9 cellular contexts compared by ENCODE assay signal in the genomic region with DNA sequence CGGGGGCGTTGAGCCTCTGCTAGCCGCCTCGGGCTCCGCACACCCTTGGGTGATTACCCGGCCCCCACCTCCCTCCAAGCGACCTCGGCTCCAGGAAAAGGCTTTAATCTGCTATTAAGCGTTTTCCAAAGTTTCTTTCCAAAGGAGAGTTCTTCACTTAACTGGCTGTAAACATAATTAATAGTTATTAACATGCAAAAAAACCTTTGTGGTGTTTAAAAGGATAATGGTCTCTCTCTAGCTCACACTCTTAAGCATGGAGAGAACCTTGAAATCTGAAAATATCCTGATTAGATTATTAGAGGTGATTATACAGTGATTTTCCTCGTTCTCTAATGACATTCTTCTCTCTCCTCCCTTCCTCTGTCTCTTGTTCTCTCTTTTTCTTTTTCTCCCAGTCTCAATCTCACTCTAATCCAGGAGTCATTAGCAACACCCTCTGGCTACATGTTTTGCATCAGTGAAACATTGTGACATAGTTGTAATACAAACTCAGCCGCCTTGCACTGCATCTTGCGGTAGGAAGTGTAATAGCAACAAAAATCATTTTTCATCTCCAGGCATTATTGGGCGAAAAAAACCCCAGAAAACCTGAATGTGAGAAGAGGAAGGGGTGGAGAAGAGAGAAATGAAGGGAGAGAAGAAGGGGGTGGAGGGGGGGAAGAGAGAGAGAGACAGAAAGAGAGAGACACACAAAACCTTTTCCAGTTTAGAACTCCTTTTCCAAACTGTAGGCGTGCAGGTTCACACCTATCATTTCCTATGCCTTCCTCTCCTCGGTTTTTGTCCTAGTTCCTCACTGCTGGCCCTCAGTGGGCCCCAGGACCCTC. TPM values are rescaled to one million over a fixed set of nuclear protein-coding genes. Genes with fewer than 3 reads are reported as not detected.
A peak's percentile ranks its signal among the peaks of the same experiment; 100 is the strongest.
DNase-seq lines count a peak whose midpoint lies in the region.
"Had no signal": no experiment of that assay in that cellular context is flagged by ENCODE, and none has a peak within 500 bp of the region (broad histone marks: within the 10 kb centered on the region; RNA-seq: fewer than 3 reads in every experiment).

No MANE protein-coding gene starts in this region.

- peaks cover 0 to 5% (median 0%) of the 10 kb centered on the region in 11 experiments; a peak in 2 of 22 replicates for H3K9me3 ChIP-seq in BLaER1 treated with 17β-estradiol and CSF1 and Interleukin-3, amounts not matched to agents 10 nM and 100 nM (replicated peaks in 1 of 11)
- H3K9me3 ChIP-seq in esophagus (ENCODE audit: control insufficient read depth in 2 of 2, insufficient read depth in 1 of 2, low read depth in 1 of 2, low read length in 1 of 2) (peaks cover 0 to 5% of the 10 kb centered on the region in 2 donors), neuronal stem cell (replicated peaks in 1 of 2; ENCODE audit: control insufficient read depth in 2 of 2, insufficient read depth in 1 of 2, low read depth in 1 of 2, low read length in 2 of 2) (no peaks in the 10 kb centered on the region)

- no peak overlapping the region for H3K4ac ChIP-seq in neuronal stem cell (ENCODE audit: low read length)

- H3K79me1 ChIP-seq in neuronal stem cell (ENCODE audit: low read depth, low read length), result no peaks in the 10 kb centered on the region

- H3K14ac ChIP-seq in neuronal stem cell (ENCODE audit: low read length), result no peak overlapping the region

- WGBS in esophagus, 2 donors, result 7 to 8% methylated on average over 15 of the region's 15 CpGs
- WGBS in neuronal stem cell (ENCODE audit: extremely low coverage in 2 of 2, insufficient read length in 2 of 2, insufficient replicate concordance in 1 of 2), 2 donors, result no CpG with 5 or more reads among the region's 15 CpGs

- no peak overlapping the region for H2BK12ac ChIP-seq in neuronal stem cell (ENCODE audit: low read length)

- H3K18ac ChIP-seq in neuronal stem cell (ENCODE audit: low read length), result peak overlapping the region; percentile 97

- H3K36me3 ChIP-seq in BLaER1 treated with 17β-estradiol and CSF1 and Interleukin-3, amounts not matched to agents 10 nM and 100 nM, result no peaks in the 10 kb centered on the region
- no peaks in the 10 kb centered on the region for H3K36me3 ChIP-seq in esophagus (ENCODE audit: control insufficient read depth in 2 of 2, insufficient read depth in 2 of 2, low read length in 1 of 2)
- peaks cover 0 to 5% of the 10 kb centered on the region in 2 donors for H3K36me3 ChIP-seq in neuronal stem cell (replicated peaks in 1 of 2; ENCODE audit: control insufficient read depth in 2 of 2, insufficient read depth in 2 of 2, low read length in 2 of 2)

- no peak overlapping the region for H2BK5ac ChIP-seq in neuronal stem cell (ENCODE audit: low read length)

- peak overlapping the region; percentile 29 to 57 (median 50); a peak in 18 of 20 replicates for H3K4me3 ChIP-seq in BLaER1 treated with 17β-estradiol and CSF1 and Interleukin-3, amounts not matched to agents 10 nM and 100 nM
- H3K4me3 ChIP-seq in esophagus (ENCODE audit: low read depth in 1 of 2, low read length in 2 of 2) (peak overlapping the region; percentile 37 to 48), neuronal stem cell (ENCODE audit: low read length in 2 of 2) (peak overlapping the region in 1 of 2 donors; percentile 79)

- H3K4me1 ChIP-seq in BLaER1 treated with 17β-estradiol and CSF1 and Interleukin-3, amounts not matched to agents 10 nM and 100 nM, result peaks cover 17 to 45% (median 37%) of the 10 kb centered on the region in 10 experiments; a peak in 17 of 20 replicates
- H3K4me1 ChIP-seq in esophagus (ENCODE audit: control insufficient read depth in 2 of 2, insufficient read depth in 2 of 2, low read length in 1 of 2), result peaks cover 4 to 6% of the 10 kb centered on the region in 2 donors
- H3K4me1 ChIP-seq in neuronal stem cell (ENCODE audit: control insufficient read depth in 2 of 2, insufficient read depth in 1 of 2, low read depth in 1 of 2, low read length in 2 of 2), result peaks cover 7 to 49% of the 10 kb centered on the region in 2 donors

- H4K20me1 ChIP-seq in BLaER1 treated with 17β-estradiol and CSF1 and Interleukin-3, amounts not matched to agents 10 nM and 100 nM, result peaks cover 0 to 96% (median 91%) of the 10 kb centered on the region in 11 experiments; a peak in 19 of 22 replicates

- peak; percentile 72 for DNase-seq in NOMO-1 treated with DMSO at 0.1 percent for 48 hours (lab: John Stamatoyannopoulos, UW; ENCODE audit: unreplicated experiment)
- no peak for DNase-seq in neuronal stem cell (ENCODE audit: low spot score)
- DNase-seq in activated CD4-positive, CD25-positive, alpha-beta regulatory T cell (lab: John Stamatoyannopoulos, UW), result no peak
- no peak for DNase-seq in SHP77 treated with DMSO at 0.1 percent for 48 hours (lab: John Stamatoyannopoulos, UW)
- DNase-seq in CD1c-positive myeloid dendritic cell (ENCODE audit: extremely low spot score), result no peak
- DNase-seq in DMS153 (lab: John Stamatoyannopoulos, UW), result no peak
- DNase-seq: naive B cell had no signal

- no peak overlapping the region for H4K91ac ChIP-seq in neuronal stem cell (ENCODE audit: low read depth, low read length, poor library complexity)

- H2AFZ ChIP-seq in neuronal stem cell (ENCODE audit: low read length), result no peak overlapping the region

- no peak overlapping the region for H4K8ac ChIP-seq in neuronal stem cell (ENCODE audit: low read depth, low read length)

- H3K27ac ChIP-seq in BLaER1 treated with 17β-estradiol and CSF1 and Interleukin-3, amounts not matched to agents 10 nM and 100 nM, result no peak overlapping the region
- H3K27ac ChIP-seq in esophagus (ENCODE audit: low read depth in 2 of 2, low read length in 1 of 2) (peak overlapping the region; percentile 85 to 93), neuronal stem cell (replicated peaks; ENCODE audit: low read length) (no peak overlapping the region)

- H2BK15ac ChIP-seq in neuronal stem cell (ENCODE audit: low read length), result peak overlapping the region; percentile 63

- H3K9ac ChIP-seq in BLaER1 treated with 17β-estradiol and CSF1 and Interleukin-3, amounts not matched to agents 10 nM and 100 nM, result peak overlapping the region in 3 of 11 experiments; percentile 14 to 54 (median 35); a peak in 1 of 22 replicates
- H3K9ac ChIP-seq in neuronal stem cell (ENCODE audit: low read depth, low read length, poor library complexity), result no peak overlapping the region

- H3K27me3 ChIP-seq in BLaER1 treated with 17β-estradiol and CSF1 and Interleukin-3, amounts not matched to agents 10 nM and 100 nM, result peaks cover 99 to 100% (median 100%) of the 10 kb centered on the region in 11 experiments
- H3K27me3 ChIP-seq in esophagus (ENCODE audit: control insufficient read depth in 1 of 2, insufficient read depth in 2 of 2, low read length in 2 of 2), result peaks cover 3 to 11% of the 10 kb centered on the region in 2 donors
- H3K27me3 ChIP-seq in neuronal stem cell (ENCODE audit: control insufficient read depth in 3 of 3, insufficient read depth in 3 of 3, low read depth in 1 of 3, low read length in 3 of 3), result peaks cover 7 to 49% (median 30%) of the 10 kb centered on the region in 3 experiments

- peak overlapping the region; percentile 72 to 98 (median 93) for H3K4me2 ChIP-seq in BLaER1 treated with 17β-estradiol and CSF1 and Interleukin-3, amounts not matched to agents 10 nM and 100 nM
- peak overlapping the region; percentile 85 for H3K4me2 ChIP-seq in neuronal stem cell (ENCODE audit: insufficient read depth, low read length, poor library complexity, severe bottlenecking)

- H2AK5ac ChIP-seq in neuronal stem cell (ENCODE audit: low read depth, low read length), result peak overlapping the region; percentile 23

- H2BK120ac ChIP-seq in neuronal stem cell (ENCODE audit: low read depth, low read length), result no peak overlapping the region

- H3K23ac ChIP-seq in neuronal stem cell (ENCODE audit: low read depth, low read length, poor library complexity), result peak overlapping the region; percentile 25

RNA-seq across cellular contexts. Expression of a gene that starts 24.4 kb away (rescaled TPM):
- 1 to 10 TPM; 5.0 to 9.3 TPM for polyA plus RNA-seq in esophagus
- polyA plus RNA-seq in neuronal stem cell (2013, experiment 1 of 2), result 43.2 TPM
- 45.4 TPM for polyA plus RNA-seq in neuronal stem cell (2013, experiment 2 of 2)

Comparison
In these comparisons a context has a peak if more than half of its experiments do, and no peak if none do; other contexts are left out.
1. H3K27ac ChIP-seq: peak in esophagus (2 of 2); none in BLaER1 treated with 17β-estradiol and CSF1 and Interleukin-3, amounts not matched to agents 10 nM and 100 nM (0 of 11) and neuronal stem cell (single experiment).